In genomic region chr19:38853214-38853613, GRCh38 we compare ENCODE assay signal across 1 cellular context.
TF ChIP-seq lines count a peak whose summit lies in the region.

No MANE protein-coding gene starts in this region.

TF ChIP-seq in H1, 55 proteins besides CTCF, POLR2A, EP300 and RAD21:
- TF ChIP-seq BACH1 (IDR thresholded peaks at IDR 0.05; ENCODE audit: low read length) (no peak), ASH2L (IDR thresholded peaks at IDR 0.05; ENCODE audit: low read length) (no peak), PHF8 (conservative IDR thresholded peaks at IDR 0.05; ENCODE audit: low read depth, low read length) (no peak), POU5F1 (IDR thresholded peaks at IDR 0.05; ENCODE audit: low read depth, low read length) (no peak), SRF (IDR thresholded peaks at IDR 0.05; ENCODE audit: low read depth, low read length) (no peak), NANOG (IDR thresholded peaks at IDR 0.05; ENCODE audit: insufficient read depth, low read depth, low read length, poor library complexity, severe bottlenecking) (no peak), TEAD4 (IDR thresholded peaks at IDR 0.05; ENCODE audit: low read depth, low read length) (no peak), GTF2F1 (IDR thresholded peaks at IDR 0.05; ENCODE audit: borderline replicate concordance, low read depth, low read length) (no peak), RXRA (IDR thresholded peaks at IDR 0.05; ENCODE audit: insufficient read depth, low read depth, low read length) (no peak), SIN3A (conservative IDR thresholded peaks at IDR 0.05 in 1 of 2, IDR thresholded peaks at IDR 0.05 in 1 of 2; ENCODE audit: low read depth in 1 of 2, low read length in 2 of 2) (no peak), SUZ12 (IDR thresholded peaks at IDR 0.05; ENCODE audit: low read length) (no peak), CHD1 (IDR thresholded peaks at IDR 0.05; ENCODE audit: low read depth, low read length) (no peak), TBP (IDR thresholded peaks at IDR 0.05; ENCODE audit: low read depth, low read length) (no peak), CTBP2 (IDR thresholded peaks at IDR 0.05; ENCODE audit: borderline replicate concordance, insufficient read depth, insufficient read length, low read length) (no peak), EGR1 (IDR thresholded peaks at IDR 0.05; ENCODE audit: borderline replicate concordance, low read depth, low read length) (no peak)
